ENCODE assay signal across 8 cellular contexts in the genomic region with DNA sequence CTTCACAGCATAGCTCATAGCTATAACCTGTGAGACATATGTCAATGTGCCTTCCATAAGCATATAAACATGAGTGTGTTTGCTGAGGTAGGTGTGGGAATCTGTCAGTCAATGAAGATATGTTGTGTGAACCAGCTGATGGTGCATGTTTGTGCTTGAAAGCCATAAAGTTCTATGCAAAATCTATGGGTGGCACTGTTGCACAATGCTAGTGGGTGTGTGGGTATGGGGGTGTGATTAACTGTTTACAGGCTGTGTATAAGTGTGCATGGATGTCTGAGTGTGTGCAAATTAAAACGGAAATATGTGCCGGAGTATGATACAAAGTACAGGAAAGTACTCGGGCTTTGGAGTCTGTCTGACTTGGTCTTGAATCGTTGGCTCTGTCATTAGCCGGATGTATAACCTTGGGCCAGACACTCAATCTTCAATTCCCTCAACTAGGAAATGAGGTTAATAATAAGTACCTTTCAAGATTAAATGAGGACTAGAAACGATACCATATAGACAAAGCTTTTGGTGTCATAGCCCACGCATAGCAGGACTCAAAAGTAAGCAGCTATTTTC. TPM values are rescaled to one million over a fixed set of nuclear protein-coding genes. Genes with fewer than 3 reads are reported as not detected.
A peak's percentile ranks its signal among the peaks of the same experiment; 100 is the strongest.
DNase-seq lines count a peak whose midpoint lies in the region; ATAC-seq, FAIRE-seq and TF ChIP-seq lines count a peak whose summit lies in the region.

No MANE protein-coding gene starts in this region.

- no peaks in the 10 kb centered on the region for H3K36me3 ChIP-seq in GM12878 (ENCODE audit: control insufficient read depth in 2 of 2, insufficient read depth in 2 of 2, low read length in 1 of 2)
- H3K36me3 ChIP-seq in small intestine (ENCODE audit: control insufficient read depth in 2 of 2, insufficient read depth in 2 of 2, low read length in 2 of 2): no peaks in the 10 kb centered on the region

- H3K4me1 ChIP-seq in GM12878 (ENCODE audit: control insufficient read depth, insufficient read depth, low read length) (peaks cover 28% of the 10 kb centered on the region), small intestine (ENCODE audit: control insufficient read depth in 2 of 2, insufficient read depth in 1 of 2, low read depth in 1 of 2, low read length in 1 of 2) (no peaks in the 10 kb centered on the region)

- peaks cover 44 to 54% of the 10 kb centered on the region in 2 donors for H3K4me1 Mint-ChIP-seq in immature natural killer cell

- no TSS peak for BruUV-seq in GM12878 (replicated peaks; lab: Mats Ljungman, UMichigan)

- POLR2A ChIA-PET in GM12878 (lab: Charles Lee): interaction anchor here (0.6 to 1.2 kb wide), 3 partner anchors 24 to 200 kb away, joined by 4 to 15 read pairs (median 5); no protein-coding TSS in a partner anchor

- H3K27me3 Mint-ChIP-seq in immature natural killer cell (ENCODE audit: low read depth in 3 of 3): peaks cover 4 to 25% (median 23%) of the 10 kb centered on the region in 3 donors

- no peak overlapping the region for H3K9ac ChIP-seq in GM12878 (ENCODE audit: control insufficient read depth, insufficient read depth, low read length)

- WGBS in GM12878 (ENCODE audit: insufficient coverage, insufficient replicate concordance, low lambda C conversion rate, missing lambda C conversion rate): 1% methylated on average over 7 of the region's 7 CpGs
- WGBS in small intestine, 3 donors: 3 to 4% (median 3%) methylated on average over 7 of the region's 7 CpGs

- TF ChIP-seq RAD21 in GM12878 (IDR thresholded peaks at IDR 0.05; ENCODE audit: insufficient read depth, low read depth, low read length): peak; percentile 80

- peak overlapping the region; percentile 73 to 97 (median 91) for H3K27ac Mint-ChIP-seq in immature natural killer cell

- SMC1A ChIA-PET in GM12878 (lab: Charles Lee; ENCODE audit: uncharacterized antibody, unreplicated experiment): interaction anchor here (0.7 to 4.4 kb wide), 22 partner anchors 8 to 358 kb away, joined by 3 to 84 read pairs (median 4); partner anchors contain the start of genes LAX1 and SNRPE

- ATAC-seq in SK-N-SH treated with all-trans-retinoic acid at 6 μM for 48 hours (peak; percentile 25), GM12878 (peak; percentile 72)

- no peaks in the 10 kb centered on the region for H3K9me3 Mint-ChIP-seq in immature natural killer cell

- TF ChIP-seq POLR2A in GM12878 (IDR thresholded peaks at IDR 0.05; ENCODE audit: low read depth, low read length): no peak

- DNase-seq in DMS53 (lab: John Stamatoyannopoulos, UW) (peak; percentile 74), HuH-7.5 (ENCODE audit: low spot score) (peak; percentile 39), GM12878 (ENCODE audit: low read depth, low spot score) (peak; percentile 54), immature natural killer cell (peak; percentile 80 to 83 (median 80)), small intestine (peak; percentile 91), occipital lobe (lab: John Stamatoyannopoulos, UW) (no peak), NCI-H226 (no peak)

- in situ Hi-C loops in GM12878 (cut with MboI): no loop called here

- intact Hi-C loops in GM12878 (cut with micrococcal nuclease; ENCODE audit: unreplicated experiment): loop anchor here (2.0 to 5.0 kb wide), 2 partner anchors 77 to 123 kb away; no protein-coding TSS in a partner anchor

- no peaks in the 10 kb centered on the region for H4K20me1 ChIP-seq in GM12878 (ENCODE audit: control insufficient read depth, insufficient read depth)

- H3K27ac ChIP-seq in GM12878 (ENCODE audit: control insufficient read depth, insufficient read depth): no peak overlapping the region
- H3K27ac ChIP-seq in small intestine (ENCODE audit: low read depth in 1 of 2, low read length in 1 of 2): peak overlapping the region; percentile 84 to 92

- H3K4me2 ChIP-seq in GM12878 (ENCODE audit: control insufficient read depth, insufficient read depth): peak overlapping the region; percentile 58

- RAD21 ChIA-PET in GM12878 (lab: Charles Lee; ENCODE audit: unreplicated experiment): interaction anchor here (0.8 to 3.3 kb wide), 18 partner anchors 7 to 1275 kb away, joined by 3 to 81 read pairs (median 4); partner anchors contain the start of gene LAX1

- CTCF ChIA-PET in GM12878 (lab: Yijun Ruan, JAX): interaction anchor here (0.6 to 5.1 kb wide), 28 partner anchors 8 to 503 kb away, joined by 3 to 143 read pairs (median 4); no protein-coding TSS in a partner anchor

- H3K79me2 ChIP-seq in GM12878 (ENCODE audit: control insufficient read depth, insufficient read depth, low read length): no peaks in the 10 kb centered on the region

- H3K36me3 Mint-ChIP-seq in immature natural killer cell: peaks cover 0 to 6% (median 5%) of the 10 kb centered on the region in 3 donors

- H3K4me3 ChIP-seq in GM12878 (peak overlapping the region; percentile 59; the same call in 1 of the 2 replicates), small intestine (ENCODE audit: low read depth in 1 of 2, low read length in 2 of 2) (no peak overlapping the region)

- no peaks in the 10 kb centered on the region for H3K9me3 ChIP-seq in GM12878 (replicated peaks; ENCODE audit: control insufficient read depth, insufficient read depth, low read length)
- H3K9me3 ChIP-seq in small intestine (ENCODE audit: control insufficient read depth, low read depth): no peaks in the 10 kb centered on the region

- FAIRE-seq in GM12878 (lab: Jason Lieb, UNC): peak; percentile 70
- no peak for FAIRE-seq in small intestine (lab: Jason Lieb, UNC)

- H3K27me3 ChIP-seq in GM12878 (replicated peaks in 1 of 2; ENCODE audit: control insufficient read depth in 2 of 2, insufficient read depth in 2 of 2, low read length in 1 of 2): peaks cover 1 to 8% of the 10 kb centered on the region in 2 experiments; a peak in 3 of 4 replicates
- no peaks in the 10 kb centered on the region for H3K27me3 ChIP-seq in small intestine (ENCODE audit: control insufficient read depth in 2 of 2, insufficient read depth in 2 of 2, low read length in 2 of 2)

- peak overlapping the region; percentile 59 for H2AFZ ChIP-seq in GM12878 (ENCODE audit: control insufficient read depth, low read depth, low read length)

- 0 out of 4 replicates have a peak, but pooled peaks of 1 of the 2 experiments have one; percentile 10 for TF ChIP-seq EP300 in GM12878 (IDR thresholded peaks at IDR 0.05; ENCODE audit: borderline replicate concordance in 1 of 2, control insufficient read depth in 1 of 2, low read depth in 2 of 2, low read length in 2 of 2)

- TF ChIP-seq CTCF in GM12878 (IDR thresholded peaks at IDR 0.05 in 2 of 3, conservative IDR thresholded peaks at IDR 0.05 in 1 of 3; ENCODE audit: control insufficient read depth in 2 of 3, extremely low read depth in 1 of 3, insufficient read depth in 1 of 3, low read depth in 3 of 3, low read length in 3 of 3): peak; percentile 43 to 81 (median 62); a peak in 5 of 6 replicates

- H3K4me3 Mint-ChIP-seq in immature natural killer cell: peak overlapping the region; percentile 98 to 100 (median 99)

TF ChIP-seq in GM12878, 131 proteins besides CTCF, POLR2A, EP300 and RAD21 (continues in another document):
- TF ChIP-seq YY1 (IDR thresholded peaks at IDR 0.05; ENCODE audit: low read depth, low read length): 0 out of 2 replicates have a peak, but pooled peaks have one; percentile 9
- TF ChIP-seq MXI1 (IDR thresholded peaks at IDR 0.05; ENCODE audit: low read depth, low read length): peak; percentile 5
- TF ChIP-seq ZBED1 (IDR thresholded peaks at IDR 0.05; ENCODE audit: borderline replicate concordance): no peak
- TF ChIP-seq RUNX3 (IDR thresholded peaks at IDR 0.05; ENCODE audit: low read length): peak; percentile 46; the same call in 1 of the 2 replicates
- TF ChIP-seq, protein P1, sequence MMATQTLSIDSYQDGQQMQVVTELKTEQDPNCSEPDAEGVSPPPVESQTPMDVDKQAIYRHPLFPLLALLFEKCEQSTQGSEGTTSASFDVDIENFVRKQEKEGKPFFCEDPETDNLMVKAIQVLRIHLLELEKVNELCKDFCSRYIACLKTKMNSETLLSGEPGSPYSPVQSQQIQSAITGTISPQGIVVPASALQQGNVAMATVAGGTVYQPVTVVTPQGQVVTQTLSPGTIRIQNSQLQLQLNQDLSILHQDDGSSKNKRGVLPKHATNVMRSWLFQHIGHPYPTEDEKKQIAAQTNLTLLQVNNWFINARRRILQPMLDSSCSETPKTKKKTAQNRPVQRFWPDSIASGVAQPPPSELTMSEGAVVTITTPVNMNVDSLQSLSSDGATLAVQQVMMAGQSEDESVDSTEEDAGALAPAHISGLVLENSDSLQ (IDR thresholded peaks at IDR 0.05): peak; percentile 86
- peak in 1 of 2 experiments; percentile 54; a peak in 1 of 4 replicates for TF ChIP-seq CEBPB (IDR thresholded peaks at IDR 0.05; ENCODE audit: borderline replicate concordance in 1 of 2, low read depth in 2 of 2, low read length in 2 of 2)

RNA-seq across cellular contexts. Expression of gene ATP2B4, which starts 0.9 kb away (rescaled TPM):
- total RNA-seq in GM12878 (2013; cell fraction: nucleolus; rRNA removed): 50.4 and 52.6 TPM in 2 replicates
- total RNA-seq in GM12878 (2014; rRNA removed): 4.6 and 5.5 TPM in 2 replicates
- total RNA-seq in GM12878 (2014; rRNA removed; fragmentation: Illumina TruSeq; extraction: Trizol): 5.5 and 5.7 TPM in 2 replicates
- total RNA-seq in GM12878 (2021): 7.1 and 7.6 TPM in 2 replicates
- polyA plus RNA-seq in GM12878 (2011; ENCODE audit: low read depth): 0.76 TPM
- polyA plus RNA-seq in GM12878 (2011; rRNA removed): 2.5 and 3.0 TPM in 2 replicates
- 1.9 and 2.3 TPM in 2 replicates for polyA plus RNA-seq in GM12878 (2011; cell fraction: cytosol; rRNA removed)
- polyA plus RNA-seq in GM12878 (2011; cell fraction: nucleus; rRNA removed): 3.5 and 3.7 TPM in 2 replicates
- 1.2 and 1.6 TPM in 2 replicates for polyA plus RNA-seq in GM12878 (2012)
- 8.4 and 10.0 TPM in 2 replicates for polyA plus RNA-seq in GM12878 (2014; fragmentation: Illumina TruSeq; extraction: Trizol)
- polyA plus RNA-seq in GM12878 (2014; fragmentation: Nextera tagmentation; extraction: Ambion mirVana): 1 to 10 TPM; 2.3 to 2.6 TPM
- polyA plus RNA-seq in GM12878 (2014; rRNA removed): 5.5 and 6.3 TPM in 2 replicates
- polyA plus RNA-seq in GM12878 (2016; fragmentation: Nextera tagmentation; extraction: Ambion mirVana): 1 to 10 TPM; 2.0 to 2.5 TPM
- polyA minus RNA-seq in GM12878 (2011; rRNA and poly(A)+ RNA removed): 6.0 and 9.1 TPM in 2 replicates
- polyA minus RNA-seq in GM12878 (2011; cell fraction: cytosol; rRNA and poly(A)+ RNA removed): 2.7 and 5.5 TPM in 2 replicates
- polyA minus RNA-seq in GM12878 (2011; cell fraction: nucleus; rRNA and poly(A)+ RNA removed): 1.3 and 3.3 TPM in 2 replicates
- 10 to 100 TPM; 24.5 to 63.1 (median 36.8) TPM for polyA plus RNA-seq in immature natural killer cell
- polyA plus RNA-seq in small intestine: 10 to 100 TPM in 1 of 3 donors, 1 to 10 TPM in 2; 3.5 to 21.8 (median 5.1) TPM
- total RNA-seq in occipital lobe: 35.2 TPM

Comparison
In these comparisons a context has a peak if more than half of its experiments do, and no peak if none do; other contexts are left out.
1. DNase-seq: peak in DMS53 (single experiment), HuH-7.5 (single experiment), GM12878 (single experiment), immature natural killer cell (3 of 3) and small intestine (single experiment); none in occipital lobe (single experiment) and NCI-H226 (single experiment).